Comparison of ENCODE assay signal across 22 cellular contexts in the genomic region with DNA sequence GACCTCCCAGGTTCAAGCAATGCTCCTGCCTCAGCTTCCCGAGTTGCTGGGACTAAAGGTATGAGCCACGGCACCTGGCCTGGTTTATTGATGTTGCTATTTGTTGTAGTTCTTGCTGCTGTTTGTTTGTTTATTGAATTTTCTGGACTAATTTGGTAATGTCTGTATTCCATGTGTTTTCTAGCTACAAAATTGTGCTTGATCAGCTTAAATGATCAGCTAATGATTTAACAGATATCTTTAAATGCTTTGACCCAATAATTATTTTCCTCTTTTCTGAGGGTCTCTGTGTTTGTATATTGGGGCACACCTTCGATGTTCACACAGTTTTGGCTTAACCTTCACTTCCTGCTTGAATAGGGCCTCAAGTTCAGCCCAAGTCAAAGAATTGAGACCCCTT.
DNase-seq lines count a peak whose midpoint lies in the region; ATAC-seq, FAIRE-seq and TF ChIP-seq lines count a peak whose summit lies in the region.
"Had no signal": no experiment of that assay in that cellular context is flagged by ENCODE, and none has a peak within 500 bp of the region (broad histone marks: within the 10 kb centered on the region; RNA-seq: fewer than 3 reads in every experiment).

No MANE protein-coding gene starts in this region.

- H4K20me1 ChIP-seq in IMR-90 (ENCODE audit: insufficient read depth, low read length) (no peaks in the 10 kb centered on the region), K562 (replicated peaks; ENCODE audit: control insufficient read depth, insufficient read depth, low read length) (no peaks in the 10 kb centered on the region)
- H4K20me1 ChIP-seq: BLaER1 treated with 17β-estradiol and CSF1 and Interleukin-3, amounts not matched to agents 10 nM and 100 nM had no signal

- no peak for DNase-seq in A549 (ENCODE audit: low read depth in 1 of 2, low spot score in 1 of 2)
- no peak for DNase-seq in IMR-90
- no peak for DNase-seq in K562 (ENCODE audit: extremely low read depth in 1 of 4, low spot score in 3 of 4)
- DNase-seq in activated T-cell treated with anti-CD3 and anti-CD28 coated beads, Interleukin-2, amount 50 U/mL, for 72 hours: no peak
- DNase-seq: 8988T; AML-193; Caco-2; Calu3; CD4-positive, alpha-beta T cell; CD8-positive, alpha-beta T cell; DMS79 treated with DMSO at 0.1 percent for 48 hours; GF-D8 had no signal

- H3K56ac ChIP-seq in IMR-90 (ENCODE audit: extremely low read depth, insufficient read depth, low read length): no peak overlapping the region

- no peaks in the 10 kb centered on the region for H3K36me3 ChIP-seq in IMR-90 (ENCODE audit: control insufficient read depth, insufficient read depth, low read length)
- no peaks in the 10 kb centered on the region for H3K36me3 ChIP-seq in K562 (ENCODE audit: control insufficient read depth, insufficient read depth, low read length)
- H3K36me3 ChIP-seq: BLaER1 treated with 17β-estradiol and CSF1 and Interleukin-3, amounts not matched to agents 10 nM and 100 nM had no signal

- CTCF ChIA-PET in A549 (lab: Yijun Ruan, JAX) (no interaction called here), IMR-90 (lab: Yijun Ruan, JAX) (no interaction called here), K562 (lab: Yijun Ruan, JAX; ENCODE audit: low intra/inter-chr PET ratio) (no interaction called here)

- H3K4me2 ChIP-seq in A549 (no peak overlapping the region), IMR-90 (ENCODE audit: low read depth, low read length) (no peak overlapping the region), K562 (ENCODE audit: insufficient read depth, low read length) (no peak overlapping the region)
- H3K4me2 ChIP-seq: BLaER1 treated with 17β-estradiol and CSF1 and Interleukin-3, amounts not matched to agents 10 nM and 100 nM had no signal

- no peaks in the 10 kb centered on the region for H3K9me1 ChIP-seq in IMR-90 (ENCODE audit: insufficient read depth, low read length)
- no peaks in the 10 kb centered on the region for H3K9me1 ChIP-seq in K562 (ENCODE audit: control insufficient read depth, insufficient read depth, low read length)

- TF ChIP-seq CTCF in A549 (IDR thresholded peaks at IDR 0.05) (no peak), IMR-90 (conservative IDR thresholded peaks at IDR 0.05; ENCODE audit: low read depth, low read length) (no peak), K562 (IDR thresholded peaks at IDR 0.05 in 2 of 3, conservative IDR thresholded peaks at IDR 0.05 in 1 of 3; ENCODE audit: insufficient read depth in 2 of 3, low read depth in 1 of 3, low read length in 3 of 3) (no peak)

- no peak for TF ChIP-seq EP300 in A549 (IDR thresholded peaks at IDR 0.05)
- TF ChIP-seq EP300 in K562 (IDR thresholded peaks at IDR 0.05; ENCODE audit: low read length): no peak

- peaks cover 0 to 9% of the 10 kb centered on the region in 2 donors for H3K9me3 Mint-ChIP-seq in activated T-cell treated with anti-CD3 and anti-CD28 coated beads, Interleukin-2, amount 50 U/mL, for 72 hours

- H3K27ac Mint-ChIP-seq in activated T-cell treated with anti-CD3 and anti-CD28 coated beads, Interleukin-2, amount 50 U/mL, for 72 hours: no peak overlapping the region
- H3K27ac Mint-ChIP-seq: B cell; CD4-positive, alpha-beta T cell; CD8-positive, alpha-beta T cell had no signal

- in situ Hi-C loops in IMR-90 (cut with MboI; ENCODE audit: low sequenced_read_pairs): no loop called here
- in situ Hi-C loops in K562 (cut with MboI): no loop called here

- H3K27me3 ChIP-seq in IMR-90 (ENCODE audit: control insufficient read depth, insufficient read depth, low read length) (peaks cover 2% of the 10 kb centered on the region; the same call in 1 of the 2 replicates), K562 (ENCODE audit: control insufficient read depth in 2 of 2, insufficient read depth in 2 of 2, low read length in 2 of 2) (no peaks in the 10 kb centered on the region)

- no peak overlapping the region for H2BK120ac ChIP-seq in IMR-90 (ENCODE audit: low read depth, low read length)

- no peak overlapping the region for H2BK15ac ChIP-seq in IMR-90 (ENCODE audit: low read depth, low read length)

- H3K79me2 ChIP-seq in K562 (ENCODE audit: control insufficient read depth, insufficient read depth, low read length): no peaks in the 10 kb centered on the region

- TF ChIP-seq POLR2A in A549 (IDR thresholded peaks at IDR 0.05; ENCODE audit: low read length) (no peak), IMR-90 (IDR thresholded peaks at IDR 0.05; ENCODE audit: low read depth, low read length) (no peak), K562 (conservative IDR thresholded peaks at IDR 0.05) (no peak)

- no peak overlapping the region for H3K4me3 Mint-ChIP-seq in activated T-cell treated with anti-CD3 and anti-CD28 coated beads, Interleukin-2, amount 50 U/mL, for 72 hours
- H3K4me3 Mint-ChIP-seq: B cell; CD4-positive, alpha-beta T cell; CD8-positive, alpha-beta T cell had no signal

- H4K5ac ChIP-seq in IMR-90 (ENCODE audit: low read depth, low read length): no peak overlapping the region

- no peak overlapping the region for H2AK9ac ChIP-seq in IMR-90 (replicated peaks; ENCODE audit: low read depth, low read length, poor library complexity)

- no peak overlapping the region for H3K14ac ChIP-seq in IMR-90 (replicated peaks; ENCODE audit: low read depth, low read length)

- H3K4me3 ChIP-seq in A549: no peak overlapping the region
- no peak overlapping the region for H3K4me3 ChIP-seq in IMR-90 (ENCODE audit: insufficient read depth, low read depth, low read length)
- no peak overlapping the region for H3K4me3 ChIP-seq in K562
- H3K4me3 ChIP-seq: BLaER1 treated with 17β-estradiol and CSF1 and Interleukin-3, amounts not matched to agents 10 nM and 100 nM had no signal

- no peaks in the 10 kb centered on the region for H3K4me1 Mint-ChIP-seq in activated T-cell treated with anti-CD3 and anti-CD28 coated beads, Interleukin-2, amount 50 U/mL, for 72 hours (ENCODE audit: low read depth)
- H3K4me1 Mint-ChIP-seq: B cell had no signal

- BruUV-seq in IMR-90 (replicated peaks; lab: Mats Ljungman, UMichigan) (no TSS peak), K562 (replicated peaks; lab: Mats Ljungman, UMichigan) (no TSS peak)

- no peak overlapping the region for H4K91ac ChIP-seq in IMR-90 (ENCODE audit: insufficient read depth, low read depth, low read length)

- intact Hi-C loops in IMR-90 (cut with micrococcal nuclease) (no loop called here), K562 (cut with micrococcal nuclease) (no loop called here)

- POLR2A ChIA-PET in A549 (lab: Yijun Ruan, JAX): no interaction called here
- POLR2A ChIA-PET in IMR-90 (lab: Charles Lee; ENCODE audit: unreplicated experiment): no interaction called here
- POLR2A ChIA-PET in K562 (lab: Yijun Ruan, JAX): interaction anchor here (0.7 kb wide), 1 partner anchor 20 kb away, joined by 3 read pairs; no protein-coding TSS in a partner anchor

- no peak overlapping the region for H2BK5ac ChIP-seq in IMR-90 (ENCODE audit: low read depth, low read length, poor library complexity, severe bottlenecking)

- no peaks in the 10 kb centered on the region for H3K9me3 ChIP-seq in A549
- H3K9me3 ChIP-seq in IMR-90 (ENCODE audit: control insufficient read depth, insufficient read depth, low read length): no peaks in the 10 kb centered on the region; the same call in 1 of the 2 replicates
- no peaks in the 10 kb centered on the region; the same call in 1 of the 2 replicates for H3K9me3 ChIP-seq in K562 (replicated peaks; ENCODE audit: control insufficient read depth, insufficient read depth, low read depth, low read length)
- H3K9me3 ChIP-seq: Caco-2 had no signal

- H2AK5ac ChIP-seq in IMR-90 (ENCODE audit: low read depth, low read length): no peak overlapping the region

- H2AFZ ChIP-seq in IMR-90 (replicated peaks; ENCODE audit: low read length, poor library complexity): no peak overlapping the region
- H2AFZ ChIP-seq in K562 (ENCODE audit: low read depth, low read length): no peak overlapping the region

- H3K36me3 Mint-ChIP-seq in activated T-cell treated with anti-CD3 and anti-CD28 coated beads, Interleukin-2, amount 50 U/mL, for 72 hours (ENCODE audit: insufficient read depth in 2 of 2): no peaks in the 10 kb centered on the region
- H3K36me3 Mint-ChIP-seq: CD8-positive, alpha-beta T cell had no signal

- no peak overlapping the region for H3K4ac ChIP-seq in IMR-90 (ENCODE audit: low read depth, low read length)

- H3K9ac ChIP-seq in IMR-90 (ENCODE audit: low read depth, low read length) (no peak overlapping the region), K562 (ENCODE audit: insufficient read depth in 1 of 2, low read depth in 2 of 2, low read length in 2 of 2) (no peak overlapping the region)
- H3K9ac ChIP-seq: BLaER1 treated with 17β-estradiol and CSF1 and Interleukin-3, amounts not matched to agents 10 nM and 100 nM had no signal

- TF ChIP-seq RAD21 in A549 (conservative IDR thresholded peaks at IDR 0.05 in 1 of 2, IDR thresholded peaks at IDR 0.05 in 1 of 2) (no peak), IMR-90 (IDR thresholded peaks at IDR 0.05; ENCODE audit: low read length) (no peak), K562 (CRISPR knock-in tag; conservative IDR thresholded peaks at IDR 0.05 in 1 of 2, IDR thresholded peaks at IDR 0.05 in 1 of 2) (no peak)

- no peak overlapping the region for H3K23ac ChIP-seq in IMR-90 (ENCODE audit: low read depth, low read length)

- H3K18ac ChIP-seq in IMR-90 (ENCODE audit: low read depth, low read length): no peak overlapping the region

- H3K27ac ChIP-seq in A549: no peak overlapping the region
- no peak overlapping the region for H3K27ac ChIP-seq in IMR-90 (ENCODE audit: insufficient read depth, low read length)
- H3K27ac ChIP-seq in K562 (ENCODE audit: extremely low read depth, low read depth, low read length): no peak overlapping the region
- H3K27ac ChIP-seq: BLaER1 treated with 17β-estradiol and CSF1 and Interleukin-3, amounts not matched to agents 10 nM and 100 nM; C4-2B had no signal

- FAIRE-seq in A549 (lab: Jason Lieb, UNC) (no peak), K562 (lab: Jason Lieb, UNC) (no peak)
- FAIRE-seq: A204.1, D721Med, G401.6, GM12891, GM19239 had no signal

- H3K79me1 ChIP-seq in IMR-90 (ENCODE audit: low read depth in 1 of 2, low read length in 2 of 2): no peaks in the 10 kb centered on the region

- ATAC-seq in A549 (no peak), IMR-90 (ENCODE audit: low read depth) (no peak), K562 (no peak), HG02642 (IDR thresholded peaks at IDR 0.05; ENCODE audit: poor library complexity, unreplicated experiment) (no peak), HG03097 (IDR thresholded peaks at IDR 0.05; ENCODE audit: low FRiP score, unreplicated experiment) (no peak)
- no peak for ATAC-seq in activated T-cell treated with anti-CD3 and anti-CD28 coated beads, Interleukin-2, amount 50 U/mL, for 72 hours (replicated peaks in 1 of 2)
- ATAC-seq: CD8-positive, alpha-beta T cell had no signal

- H3K4me1 ChIP-seq in A549 (no peaks in the 10 kb centered on the region), IMR-90 (ENCODE audit: control insufficient read depth, insufficient read depth, low read length) (no peaks in the 10 kb centered on the region), K562 (replicated peaks in 1 of 2; ENCODE audit: control insufficient read depth in 2 of 2, insufficient read depth in 2 of 2, low read length in 2 of 2) (no peaks in the 10 kb centered on the region)
- H3K4me1 ChIP-seq: Caco-2 had no signal

- dilution Hi-C loops in IMR-90 (cut with HindIII; ENCODE audit: low sequenced_read_pairs, unreplicated experiment): no loop called here

- 22% methylated on average over 3 of the region's 3 CpGs for WGBS in A549 (ENCODE audit: missing lambda C conversion rate)
- no CpG with 5 or more reads among the region's 3 CpGs for WGBS in IMR-90 (ENCODE audit: extremely low coverage in 2 of 2, insufficient read length in 1 of 2), 2 experiments
- WGBS in K562 (ENCODE audit: insufficient coverage, low coverage, missing lambda C conversion rate): 0% methylated on average over 3 of the region's 3 CpGs

- no peaks in the 10 kb centered on the region for H3K27me3 Mint-ChIP-seq in activated T-cell treated with anti-CD3 and anti-CD28 coated beads, Interleukin-2, amount 50 U/mL, for 72 hours (ENCODE audit: low read depth)
- H3K27me3 Mint-ChIP-seq: B cell; CD4-positive, alpha-beta T cell had no signal

- no peak overlapping the region for H2BK20ac ChIP-seq in IMR-90 (ENCODE audit: low read depth, low read length)

- no peak overlapping the region for H4K8ac ChIP-seq in IMR-90 (ENCODE audit: low read depth in 2 of 2, low read length in 2 of 2)
